Comparison of ENCODE assay signal across 8 cellular contexts in genomic region chr16:77211880-77212735, GRCh38. TPM values are rescaled to one million over a fixed set of nuclear protein-coding genes. Genes with fewer than 3 reads are reported as not detected.
DNase-seq lines count a peak whose midpoint lies in the region; ATAC-seq and TF ChIP-seq lines count a peak whose summit lies in the region.

No MANE protein-coding gene starts in this region.

- H3K9me3 ChIP-seq in right atrium auricular region: no peaks in the 10 kb centered on the region
- H3K9me3 ChIP-seq in skeletal muscle tissue (ENCODE audit: control insufficient read depth in 3 of 3, low read length in 3 of 3): no peaks in the 10 kb centered on the region

- H3K27me3 ChIP-seq in KMS-11 (ENCODE audit: insufficient read depth, low read depth) (no peaks in the 10 kb centered on the region), right atrium auricular region (no peaks in the 10 kb centered on the region), skeletal muscle tissue (ENCODE audit: control insufficient read depth in 3 of 3, insufficient read depth in 3 of 3, low read length in 3 of 3) (peaks cover 12 to 39% (median 27%) of the 10 kb centered on the region in 3 donors)

- TF ChIP-seq CTCF in KMS-11 (conservative IDR thresholded peaks at IDR 0.05; ENCODE audit: low read depth, low read length) (no peak), right atrium auricular region (IDR thresholded peaks at IDR 0.05) (no peak)

- H3K4me3 ChIP-seq in KMS-11 (IDR thresholded peaks at IDR 0.05; ENCODE audit: insufficient read depth, low read depth, low read length): no peak overlapping the region
- peak overlapping the region; percentile 43 to 70 for H3K4me3 ChIP-seq in right atrium auricular region
- H3K4me3 ChIP-seq in skeletal muscle tissue (ENCODE audit: low read length in 3 of 3): peak overlapping the region; percentile 54 to 61 (median 58)

- H3K4me1 ChIP-seq in KMS-11 (ENCODE audit: low read depth, poor library complexity, severe bottlenecking): no peaks in the 10 kb centered on the region
- peaks cover 0 to 28% of the 10 kb centered on the region in 2 donors for H3K4me1 ChIP-seq in right atrium auricular region
- H3K4me1 ChIP-seq in skeletal muscle tissue (ENCODE audit: control insufficient read depth in 3 of 3, insufficient read depth in 3 of 3, low read length in 3 of 3): peaks cover 3 to 9% (median 4%) of the 10 kb centered on the region in 3 donors

- DNase-seq in DMS79 (lab: John Stamatoyannopoulos, UW) (peak; percentile 71), SHP77 (lab: John Stamatoyannopoulos, UW) (peak; percentile 93 to 94), right atrium auricular region (ENCODE audit: low spot score) (peak; percentile 58), hepatic stellate cell (ENCODE audit: low spot score) (no peak)
- peak; percentile 73 for DNase-seq in activated naive CD4-positive, alpha-beta T cell treated with Interleukin-2 at 50 U/mL for 16 hours

- ATAC-seq in GM21576 (IDR thresholded peaks at IDR 0.05; ENCODE audit: unreplicated experiment): peak; percentile 61

- H3K79me2 ChIP-seq in KMS-11 (ENCODE audit: insufficient read depth, low read depth): no peaks in the 10 kb centered on the region

- peak overlapping the region; percentile 66 for H3K27ac ChIP-seq in KMS-11
- peak overlapping the region; percentile 3 to 68 for H3K27ac ChIP-seq in right atrium auricular region
- no peak overlapping the region for H3K27ac ChIP-seq in skeletal muscle tissue (ENCODE audit: low read depth, low read length)

- no peaks in the 10 kb centered on the region for H3K36me3 ChIP-seq in KMS-11 (ENCODE audit: insufficient read depth)
- H3K36me3 ChIP-seq in right atrium auricular region: no peaks in the 10 kb centered on the region
- H3K36me3 ChIP-seq in skeletal muscle tissue (ENCODE audit: control insufficient read depth in 3 of 3, insufficient read depth in 3 of 3, low read length in 3 of 3): no peaks in the 10 kb centered on the region

- peak overlapping the region; percentile 84 for H3K9ac ChIP-seq in KMS-11
- peak overlapping the region in 2 of 3 donors; percentile 32 to 66 for H3K9ac ChIP-seq in skeletal muscle tissue (ENCODE audit: low read depth in 1 of 3, low read length in 3 of 3)

- peak overlapping the region; percentile 94 for H2AFZ ChIP-seq in KMS-11 (ENCODE audit: low read depth)

- H3K4me2 ChIP-seq in KMS-11: peak overlapping the region; percentile 63

- no peaks in the 10 kb centered on the region for H4K20me1 ChIP-seq in KMS-11 (ENCODE audit: insufficient read depth)

RNA-seq across cellular contexts. Expression of gene SYCE1L, which starts 12.9 kb away (rescaled TPM):
- total RNA-seq in right atrium auricular region: 1 to 10 TPM in 1 of 2 donors, not detected in 1; 1.8 TPM
- 0.52 TPM for total RNA-seq in skeletal muscle tissue

RNA-seq across cellular contexts. Expression of gene MON1B, which starts 21.1 kb away (rescaled TPM):
- 10 to 100 TPM; 10.8 to 17.6 TPM for total RNA-seq in right atrium auricular region
- 2.1 TPM for total RNA-seq in skeletal muscle tissue
